Comparison of ENCODE assay signal across 18 cellular contexts in the genomic region with DNA sequence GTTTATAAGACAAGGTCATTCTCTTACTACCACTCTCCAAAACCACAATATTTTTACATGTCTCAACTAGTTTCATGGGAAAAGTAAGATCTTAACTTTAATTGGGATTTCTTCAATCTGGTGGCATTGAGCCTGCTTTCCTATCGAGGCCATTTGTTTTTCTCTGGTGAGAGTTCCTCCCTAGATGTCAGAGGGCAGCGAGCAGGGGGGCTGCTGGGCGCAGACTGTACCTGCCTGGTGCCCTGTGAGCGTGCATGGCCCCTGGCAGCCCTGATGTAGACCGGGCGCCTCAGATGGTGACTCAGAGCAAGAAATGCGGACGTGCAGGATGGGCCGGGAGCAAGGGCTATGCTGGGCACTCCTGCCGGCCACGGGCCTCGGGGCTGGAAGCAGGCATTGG. TPM values are rescaled to one million over a fixed set of nuclear protein-coding genes. Genes with fewer than 3 reads are reported as not detected.
DNase-seq lines count a peak whose midpoint lies in the region; ATAC-seq and TF ChIP-seq lines count a peak whose summit lies in the region.
"Had no signal": no experiment of that assay in that cellular context is flagged by ENCODE, and none has a peak within 500 bp of the region (broad histone marks: within the 10 kb centered on the region; RNA-seq: fewer than 3 reads in every experiment).

No MANE protein-coding gene starts in this region.

- TF ChIP-seq CTCF in RWPE1 (conservative IDR thresholded peaks at IDR 0.05; ENCODE audit: low read depth), result no peak
- no peak for TF ChIP-seq CTCF in colonic mucosa (IDR thresholded peaks at IDR 0.05)
- TF ChIP-seq CTCF in retinal pigment epithelial cell (conservative IDR thresholded peaks at IDR 0.05; ENCODE audit: low read depth, low read length), result no peak

- CTCF ChIA-PET in RWPE1 (lab: Yijun Ruan, JAX), result no interaction called here

- no peak overlapping the region for H3K4me3 ChIP-seq in colonic mucosa
- H3K4me3 ChIP-seq in retinal pigment epithelial cell (ENCODE audit: low read length), result no peak overlapping the region
- H3K4me3 ChIP-seq: BLaER1 treated with 17β-estradiol and CSF1 and Interleukin-3, amounts not matched to agents 10 nM and 100 nM; HAP-1 had no signal

- H3K27me3 ChIP-seq in colonic mucosa, result no peaks in the 10 kb centered on the region
- H3K27me3 ChIP-seq: BLaER1 treated with 17β-estradiol and CSF1 and Interleukin-3, amounts not matched to agents 10 nM and 100 nM had no signal

- ATAC-seq in GM18870 (IDR thresholded peaks at IDR 0.05; ENCODE audit: unreplicated experiment) (no peak), HG02970 (IDR thresholded peaks at IDR 0.05; ENCODE audit: low FRiP score, unreplicated experiment) (no peak)
- ATAC-seq: CD8-positive, alpha-beta T cell; Panc1; Right ventricle myocardium inferior had no signal

- intact Hi-C loops in colonic mucosa (cut with DNase I), result no loop called here

- H3K9me3 ChIP-seq in colonic mucosa, result no peaks in the 10 kb centered on the region
- H3K9me3 ChIP-seq: HAP-1 had no signal

- no peaks in the 10 kb centered on the region for H3K36me3 ChIP-seq in colonic mucosa

- no peak overlapping the region for H3K9ac ChIP-seq in colonic mucosa (ENCODE audit: low read depth in 2 of 2, low read length in 2 of 2)
- H3K9ac ChIP-seq: BLaER1 treated with 17β-estradiol and CSF1 and Interleukin-3, amounts not matched to agents 10 nM and 100 nM had no signal

- DNase-seq in RWPE1 (ENCODE audit: low spot score) (peak; percentile 80), colonic mucosa (peak; percentile 7), islet precursor cell (peak; percentile 47), retinal pigment epithelial cell (ENCODE audit: low read depth) (peak; percentile 24), NCI-H69 (lab: John Stamatoyannopoulos, UW) (no peak)
- DNase-seq: Calu3; CD8-positive, alpha-beta T cell; GF-D8; NCI-H1092 treated with DMSO at 0.1 percent for 48 hours; NCI-H146; NCI-H2081 treated with DMSO at 0.1 percent for 48 hours; NCI-H446 treated with DMSO at 0.1 percent for 48 hours had no signal

- peak overlapping the region; percentile 76 for H3K27ac ChIP-seq in RWPE1
- no peak overlapping the region for H3K27ac ChIP-seq in colonic mucosa
- H3K27ac ChIP-seq: BLaER1 treated with 17β-estradiol and CSF1 and Interleukin-3, amounts not matched to agents 10 nM and 100 nM had no signal

- H3K4me1 ChIP-seq in colonic mucosa, result no peaks in the 10 kb centered on the region
- H3K4me1 ChIP-seq: HAP-1 had no signal

- POLR2A ChIA-PET in RWPE1 (lab: Yijun Ruan, JAX; ENCODE audit: low non-redundant PET), result no interaction called here

RNA-seq across cellular contexts. Expression of gene ERMARD, which starts 27.2 kb away (rescaled TPM):
- total RNA-seq in colonic mucosa, result 10 to 100 TPM; 14.2 to 15.7 TPM

RNA-seq across cellular contexts. Expression of gene DYNLT2, which starts 27.3 kb away (rescaled TPM):
- 1 to 10 TPM; 1.4 to 2.2 TPM for total RNA-seq in colonic mucosa

RNA-seq across cellular contexts. Expression of gene PHF10, which starts 54.3 kb away (rescaled TPM):
- 10 to 100 TPM; 37.5 to 39.6 TPM for total RNA-seq in colonic mucosa
